Comparison of ENCODE assay signal across 17 cellular contexts in the genomic region with DNA sequence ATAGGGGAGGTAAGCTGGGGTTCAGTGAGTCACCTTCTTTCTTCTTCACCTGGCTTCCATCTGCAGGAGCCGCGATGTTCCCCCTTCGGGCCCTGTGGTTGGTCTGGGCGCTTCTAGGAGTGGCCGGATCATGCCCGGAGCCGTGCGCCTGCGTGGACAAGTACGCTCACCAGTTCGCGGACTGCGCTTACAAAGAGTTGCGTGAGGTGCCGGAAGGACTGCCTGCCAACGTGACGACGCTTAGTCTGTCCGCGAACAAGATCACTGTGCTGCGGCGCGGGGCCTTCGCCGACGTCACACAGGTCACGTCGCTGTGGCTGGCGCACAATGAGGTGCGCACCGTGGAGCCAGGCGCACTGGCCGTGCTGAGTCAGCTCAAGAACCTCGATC. TPM values are rescaled to one million over a fixed set of nuclear protein-coding genes. Genes with fewer than 3 reads are reported as not detected.
DNase-seq lines count a peak whose midpoint lies in the region; ATAC-seq and TF ChIP-seq lines count a peak whose summit lies in the region.
"Had no signal": no experiment of that assay in that cellular context is flagged by ENCODE, and none has a peak within 500 bp of the region (broad histone marks: within the 10 kb centered on the region; RNA-seq: fewer than 3 reads in every experiment).

No MANE protein-coding gene starts in this region.

- H3K4me2 ChIP-seq in fibroblast of lung (ENCODE audit: extremely low read depth, insufficient read depth, low read length): no peak overlapping the region

- intact Hi-C loops in activated CD8-positive, alpha-beta T cell treated with anti-CD3 and anti-CD28 coated beads for 36 hours (cut with micrococcal nuclease): no loop called here

- no peaks in the 10 kb centered on the region for H3K4me1 ChIP-seq in fibroblast of lung (ENCODE audit: control insufficient read depth, extremely low read depth, insufficient read depth, low read length)

- CTCF ChIA-PET in activated CD8-positive, alpha-beta T cell treated with anti-CD3 and anti-CD28 coated beads for 36 hours (lab: Charles Lee): no interaction called here

- peaks cover 43% of the 10 kb centered on the region for H3K4me1 Mint-ChIP-seq in activated CD8-positive, alpha-beta T cell treated with anti-CD3 and anti-CD28 coated beads for 36 hours (ENCODE audit: low read depth)

- peak overlapping the region; percentile 15 for H3K4me3 Mint-ChIP-seq in activated CD8-positive, alpha-beta T cell treated with anti-CD3 and anti-CD28 coated beads for 36 hours

- DNase-seq in activated CD4-positive, alpha-beta T cell treated with anti-CD3 and anti-CD28 coated beads for 48 hours: peak; percentile 42
- DNase-seq in activated CD4-positive, alpha-beta T cell treated with anti-CD3 and anti-CD28 coated beads, Interleukin-2, amount 50 U/mL, for 4 hours: no peak
- peak; percentile 34 for DNase-seq in activated CD8-positive, alpha-beta T cell treated with anti-CD3 and anti-CD28 coated beads for 36 hours
- peak; percentile 39 to 55 for DNase-seq in fibroblast of lung (ENCODE audit: low read depth in 2 of 2)
- peak; percentile 39 for DNase-seq in stimulated activated CD8-positive, alpha-beta memory T cell treated with anti-CD3 and anti-CD28 coated beads, Interleukin-4, amount 100 ng/mL, for 48 hours
- DNase-seq in mesenteric fat pad (ENCODE audit: low spot score): no peak
- no peak for DNase-seq in OCI-M2 (lab: John Stamatoyannopoulos, UW; ENCODE audit: unreplicated experiment)
- DNase-seq: heart left ventricle; left colon; naive thymus-derived CD8-positive, alpha-beta T cell; NCI-H2081 treated with DMSO at 0.1 percent for 48 hours; Right ventricle myocardium superior; transverse colon had no signal

- H3K9ac ChIP-seq in fibroblast of lung (ENCODE audit: insufficient read depth, low read length): no peak overlapping the region

- POLR2A ChIA-PET in activated CD8-positive, alpha-beta T cell treated with anti-CD3 and anti-CD28 coated beads for 36 hours (lab: Charles Lee): no interaction called here

- H3K9me3 ChIP-seq in fibroblast of lung (ENCODE audit: control insufficient read depth, insufficient read depth, low read depth, low read length): no peaks in the 10 kb centered on the region
- H3K9me3 ChIP-seq: heart left ventricle, transverse colon had no signal

- no peak overlapping the region for H2AFZ ChIP-seq in fibroblast of lung (ENCODE audit: low read length)

- H4K20me1 ChIP-seq in fibroblast of lung (ENCODE audit: control insufficient read depth, extremely low read depth, insufficient read depth, low read length): no peaks in the 10 kb centered on the region

- no peak overlapping the region for H3K4me3 ChIP-seq in fibroblast of lung (replicated peaks in 1 of 4; ENCODE audit: control extremely low read depth in 1 of 4, insufficient read depth in 1 of 4, low read depth in 3 of 4, low read length in 4 of 4)
- H3K4me3 ChIP-seq: heart left ventricle, transverse colon had no signal

- no peak overlapping the region for H3K27ac ChIP-seq in fibroblast of lung (ENCODE audit: insufficient read depth, low read length)
- H3K27ac ChIP-seq: transverse colon had no signal

- no peaks in the 10 kb centered on the region for H3K36me3 Mint-ChIP-seq in activated CD8-positive, alpha-beta T cell treated with anti-CD3 and anti-CD28 coated beads for 36 hours (ENCODE audit: low read depth)
- H3K36me3 Mint-ChIP-seq: CD4-positive, CD25-positive, alpha-beta regulatory T cell had no signal

- no peaks in the 10 kb centered on the region for H3K36me3 ChIP-seq in fibroblast of lung (ENCODE audit: control insufficient read depth, insufficient read depth, low read length)
- H3K36me3 ChIP-seq: transverse colon had no signal

- no peaks in the 10 kb centered on the region for H3K79me2 ChIP-seq in fibroblast of lung (ENCODE audit: control insufficient read depth, insufficient read depth, low read length)

- peaks cover 81% of the 10 kb centered on the region for H3K27me3 ChIP-seq in fibroblast of lung (ENCODE audit: control insufficient read depth, insufficient read depth, low read length)

- no peak for TF ChIP-seq CTCF in activated CD8-positive, alpha-beta T cell treated with anti-CD3 and anti-CD28 coated beads for 36 hours (IDR thresholded peaks at IDR 0.05)
- no peak for TF ChIP-seq CTCF in fibroblast of lung (conservative IDR thresholded peaks at IDR 0.05 in 1 of 2, IDR thresholded peaks at IDR 0.05 in 1 of 2; ENCODE audit: low read depth in 1 of 2, low read length in 2 of 2)

- no peak overlapping the region for H3K27ac Mint-ChIP-seq in activated CD8-positive, alpha-beta T cell treated with anti-CD3 and anti-CD28 coated beads for 36 hours

- no peaks in the 10 kb centered on the region for H3K9me3 Mint-ChIP-seq in activated CD8-positive, alpha-beta T cell treated with anti-CD3 and anti-CD28 coated beads for 36 hours
- H3K9me3 Mint-ChIP-seq: naive thymus-derived CD8-positive, alpha-beta T cell; T-helper 2 cell treated with Interferon-gamma antibody and Interleukin-4, amounts not matched to agents 5 μg/mL and 100 μg/mL, for 36 hours had no signal

- ATAC-seq in activated CD8-positive, alpha-beta T cell treated with anti-CD3 and anti-CD28 coated beads for 36 hours: peak; percentile 17
- ATAC-seq in GM18868 (IDR thresholded peaks at IDR 0.05; ENCODE audit: unreplicated experiment): no peak
- ATAC-seq: heart left ventricle; left colon; naive thymus-derived CD8-positive, alpha-beta T cell had no signal

- peaks cover 85% of the 10 kb centered on the region for H3K27me3 Mint-ChIP-seq in activated CD8-positive, alpha-beta T cell treated with anti-CD3 and anti-CD28 coated beads for 36 hours

RNA-seq across cellular contexts. Expression of gene ISLR2, which starts 2.3 kb away (rescaled TPM):
- total RNA-seq in activated CD8-positive, alpha-beta T cell treated with anti-CD3 and anti-CD28 coated beads for 36 hours: not detected
- total RNA-seq in fibroblast of lung: not detected in 2 replicates
- polyA plus RNA-seq in fibroblast of lung: not detected in 2 replicates
- polyA plus RNA-seq in fibroblast of lung (2012): not detected in 2 replicates
- not detected in 2 replicates for polyA minus RNA-seq in fibroblast of lung (ENCODE audit: low replicate concordance)
- 0.61 TPM for total RNA-seq in mesenteric fat pad
- total RNA-seq: A172; CD4-positive, CD25-positive, alpha-beta regulatory T cell; naive thymus-derived CD8-positive, alpha-beta T cell had no signal
- polyA plus RNA-seq: CD4-positive, CD25-positive, alpha-beta regulatory T cell; naive thymus-derived CD8-positive, alpha-beta T cell had no signal

RNA-seq across cellular contexts. Expression of gene ISLR, which starts 40.8 kb away (rescaled TPM):
- total RNA-seq in activated CD8-positive, alpha-beta T cell treated with anti-CD3 and anti-CD28 coated beads for 36 hours: not detected
- 14.0 and 17.7 TPM in 2 replicates for total RNA-seq in fibroblast of lung
- polyA plus RNA-seq in fibroblast of lung: 17.3 and 34.0 TPM in 2 replicates
- 19.6 and 41.4 TPM in 2 replicates for polyA plus RNA-seq in fibroblast of lung (2012)
- 8.6 and 22.7 TPM in 2 replicates for polyA minus RNA-seq in fibroblast of lung (ENCODE audit: low replicate concordance)
- 35.5 TPM for total RNA-seq in mesenteric fat pad
- total RNA-seq: CD4-positive, CD25-positive, alpha-beta regulatory T cell; naive thymus-derived CD8-positive, alpha-beta T cell had no signal
- polyA plus RNA-seq: CD4-positive, CD25-positive, alpha-beta regulatory T cell; naive thymus-derived CD8-positive, alpha-beta T cell had no signal

RNA-seq across cellular contexts. Expression of gene GOLGA6A, which starts 50.3 kb away (rescaled TPM):
- total RNA-seq in activated CD8-positive, alpha-beta T cell treated with anti-CD3 and anti-CD28 coated beads for 36 hours: not detected
- total RNA-seq in fibroblast of lung (under 0.01 TPM in 1 of 2 replicates, not detected in the other), mesenteric fat pad (not detected)
- polyA plus RNA-seq in fibroblast of lung: not detected in 2 replicates
- not detected in 2 replicates for polyA plus RNA-seq in fibroblast of lung (2012)
- not detected in 2 replicates for polyA minus RNA-seq in fibroblast of lung (ENCODE audit: low replicate concordance)
- total RNA-seq: A172, heart left ventricle, left colon, Right ventricle myocardium superior, transverse colon had no signal
- polyA plus RNA-seq: CD4-positive, CD25-positive, alpha-beta regulatory T cell; heart left ventricle had no signal

Comparison
In these comparisons a context has a peak if more than half of its experiments do, and no peak if none do; other contexts are left out.
1. DNase-seq: peak in activated CD4-positive, alpha-beta T cell treated with anti-CD3 and anti-CD28 coated beads for 48 hours (single experiment), activated CD8-positive, alpha-beta T cell treated with anti-CD3 and anti-CD28 coated beads for 36 hours (single experiment), fibroblast of lung (2 of 2) and stimulated activated CD8-positive, alpha-beta memory T cell treated with anti-CD3 and anti-CD28 coated beads, Interleukin-4, amount 100 ng/mL, for 48 hours (single experiment); none in activated CD4-positive, alpha-beta T cell treated with anti-CD3 and anti-CD28 coated beads, Interleukin-2, amount 50 U/mL, for 4 hours (0 of 2), mesenteric fat pad (single experiment) and OCI-M2 (single experiment).
2. RNA of gene ISLR, which starts 40.8 kb away (total RNA-seq): 35.5 TPM in mesenteric fat pad (single experiment) and 14.0 to 17.7 TPM in fibroblast of lung; not detected in activated CD8-positive, alpha-beta T cell treated with anti-CD3 and anti-CD28 coated beads for 36 hours; every median in the first group is over 10 times any median in the second.